In genomic region chr11:114090976-114091375, GRCh38 we compare ENCODE assay signal across 19 cellular contexts. TPM values are rescaled to one million over a fixed set of nuclear protein-coding genes. Genes with fewer than 3 reads are reported as not detected.
A peak's percentile ranks its signal among the peaks of the same experiment; 100 is the strongest.
DNase-seq lines count a peak whose midpoint lies in the region; ATAC-seq and TF ChIP-seq lines count a peak whose summit lies in the region.
"Had no signal": no experiment of that assay in that cellular context is flagged by ENCODE, and none has a peak within 500 bp of the region (broad histone marks: within the 10 kb centered on the region; RNA-seq: fewer than 3 reads in every experiment).

No MANE protein-coding gene starts in this region.

- no peaks in the 10 kb centered on the region for H3K27me3 ChIP-seq in tibial artery

- peak overlapping the region; percentile 19 to 87 for H3K27ac Mint-ChIP-seq in natural killer cell treated with Interleukin-12 subunit alpha and Interleukin-12 subunit beta and Interleukin-15 and Interleukin-18, amount 100 ng/mL, for 72 hours
- H3K27ac Mint-ChIP-seq: activated naive CD4-positive, alpha-beta T cell treated with anti-CD3 and anti-CD28 coated beads, Interleukin-2, amount 10 ng/mL, durations not matched to agents 7 days and 5 days had no signal

- H3K27ac ChIP-seq in coronary artery = peak overlapping the region; percentile 56 to 79
- H3K27ac ChIP-seq in tibial artery = peak overlapping the region; percentile 73 to 78

- peaks cover 14 to 100% (median 96%) of the 10 kb centered on the region in 4 donors for H3K4me1 ChIP-seq in tibial artery

- peak overlapping the region; percentile 62 for H3K4me3 ChIP-seq in coronary artery
- H3K4me3 ChIP-seq in tibial artery = peak overlapping the region; percentile 14 to 34
- H3K4me3 ChIP-seq: GM12878 had no signal

- H3K9me3 ChIP-seq in tibial artery = no peaks in the 10 kb centered on the region

- H3K36me3 Mint-ChIP-seq in natural killer cell treated with Interleukin-12 subunit alpha and Interleukin-12 subunit beta and Interleukin-15 and Interleukin-18, amount 100 ng/mL, for 72 hours = no peaks in the 10 kb centered on the region
- H3K36me3 Mint-ChIP-seq: activated naive CD4-positive, alpha-beta T cell treated with anti-CD3 and anti-CD28 coated beads, Interleukin-2, amount 10 ng/mL, durations not matched to agents 7 days and 5 days had no signal

- H3K9me3 Mint-ChIP-seq in natural killer cell treated with Interleukin-12 subunit alpha and Interleukin-12 subunit beta and Interleukin-15 and Interleukin-18, amount 100 ng/mL, for 72 hours = no peaks in the 10 kb centered on the region
- H3K9me3 Mint-ChIP-seq: activated naive CD4-positive, alpha-beta T cell treated with anti-CD3 and anti-CD28 coated beads, Interleukin-2, amount 10 ng/mL, durations not matched to agents 7 days and 5 days; H9; nephron had no signal

- H3K27me3 Mint-ChIP-seq in natural killer cell treated with Interleukin-12 subunit alpha and Interleukin-12 subunit beta and Interleukin-15 and Interleukin-18, amount 100 ng/mL, for 72 hours = no peaks in the 10 kb centered on the region

- no peak for TF ChIP-seq CTCF in coronary artery (IDR thresholded peaks at IDR 0.05)
- TF ChIP-seq CTCF in tibial artery (IDR thresholded peaks at IDR 0.05) = no peak
- no peak for TF ChIP-seq CTCF in GM10248 (IDR thresholded peaks at IDR 0.05; ENCODE audit: control extremely low read depth, extremely low read depth, low read depth, missing control alignments)

- POLR2A ChIA-PET in GM10248 (lab: Yijun Ruan, JAX) = no interaction called here

- intact Hi-C loops in tibial artery (cut with DNase I; ENCODE audit: low total_unique reads) = no loop called here

- peaks cover 37 to 88% (median 86%) of the 10 kb centered on the region in 3 donors for H3K36me3 ChIP-seq in tibial artery

- CTCF ChIA-PET in GM10248 (lab: Yijun Ruan, JAX) = no interaction called here

- DNase-seq in NCI-H82 (lab: John Stamatoyannopoulos, UW) (peak; percentile 11), NCI-H82 treated with DMSO at 0.1 percent for 48 hours (lab: John Stamatoyannopoulos, UW; ENCODE audit: unreplicated experiment) (no peak), coronary artery (ENCODE audit: low spot score) (peak; percentile 29), tibial artery (no peak), NK-92 (lab: John Stamatoyannopoulos, UW; ENCODE audit: unreplicated experiment) (no peak), GM10248 (ENCODE audit: extremely low spot score) (no peak)
- no peak for DNase-seq in natural killer cell treated with Interleukin-12 subunit alpha and Interleukin-12 subunit beta and Interleukin-15 and Interleukin-18, amount 100 ng/mL, for 72 hours (ENCODE audit: low spot score)
- DNase-seq: activated CD4-positive, alpha-beta T cell treated with anti-CD3 and anti-CD28 coated beads, Interleukin-2, amount 50 U/mL, for 48 hours; activated naive CD4-positive, alpha-beta T cell treated with anti-CD3 and anti-CD28 coated beads, Interleukin-2, amount 10 ng/mL, durations not matched to agents 7 days and 5 days; DMS153; H9; kidney; NCI-H1105; NCI-H526 treated with DMSO at 0.1 percent for 48 hours; T-helper 2 cell had no signal

- peak overlapping the region; percentile 30 for H3K4me3 Mint-ChIP-seq in natural killer cell treated with Interleukin-12 subunit alpha and Interleukin-12 subunit beta and Interleukin-15 and Interleukin-18, amount 100 ng/mL, for 72 hours
- H3K4me3 Mint-ChIP-seq: activated naive CD4-positive, alpha-beta T cell treated with anti-CD3 and anti-CD28 coated beads, Interleukin-2, amount 10 ng/mL, durations not matched to agents 7 days and 5 days; H9; nephron had no signal

- peaks cover 65 to 88% of the 10 kb centered on the region in 2 donors for H3K4me1 Mint-ChIP-seq in natural killer cell treated with Interleukin-12 subunit alpha and Interleukin-12 subunit beta and Interleukin-15 and Interleukin-18, amount 100 ng/mL, for 72 hours (ENCODE audit: low read depth in 2 of 2)

- no peak for ATAC-seq in natural killer cell treated with Interleukin-12 subunit alpha and Interleukin-12 subunit beta and Interleukin-15 and Interleukin-18, amount 100 ng/mL, for 72 hours
- ATAC-seq in GM18868 (IDR thresholded peaks at IDR 0.05; ENCODE audit: unreplicated experiment) = no peak
- ATAC-seq: GM12878 had no signal

RNA-seq across cellular contexts. Expression of gene ZBTB16, which starts 31.5 kb away (rescaled TPM):
- 10 to 100 TPM in 1 of 2 donors, 1 to 10 TPM in 1; 2.7 to 13.1 TPM for total RNA-seq in natural killer cell treated with Interleukin-12 subunit alpha and Interleukin-12 subunit beta and Interleukin-15 and Interleukin-18, amount 100 ng/mL, for 72 hours
- total RNA-seq: H9, SK-MEL-5 had no signal

Comparison
In these comparisons a context has a peak if more than half of its experiments do, and no peak if none do; other contexts are left out.
1. DNase-seq: peak in NCI-H82 (single experiment) and coronary artery (single experiment); none in NCI-H82 treated with DMSO at 0.1 percent for 48 hours (single experiment), natural killer cell treated with Interleukin-12 subunit alpha and Interleukin-12 subunit beta and Interleukin-15 and Interleukin-18, amount 100 ng/mL, for 72 hours (single experiment), tibial artery (0 of 2), NK-92 (single experiment) and GM10248 (single experiment).